In the genomic region with DNA sequence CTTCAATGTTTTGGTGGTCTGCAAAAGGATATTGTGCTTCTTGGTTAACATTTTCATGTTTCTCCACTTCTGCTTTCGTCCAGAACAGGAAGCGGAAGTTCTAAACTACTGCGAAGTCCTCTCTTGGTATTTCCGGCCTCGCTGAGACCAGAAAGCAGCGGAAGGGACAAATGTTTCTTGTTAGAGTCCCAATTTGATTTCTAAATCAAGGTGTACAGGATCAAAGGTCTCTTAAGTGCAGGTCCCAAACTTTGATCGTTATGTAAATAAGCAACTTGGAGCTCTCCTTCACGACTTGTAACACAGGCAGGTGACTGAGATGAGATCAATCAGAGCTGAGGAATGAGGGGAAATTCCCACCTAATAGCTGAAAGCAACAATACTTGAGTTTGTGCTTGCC, we compare ENCODE assay signal across 8 cellular contexts. TPM values are rescaled to one million over a fixed set of nuclear protein-coding genes. Genes with fewer than 3 reads are reported as not detected.
A peak's percentile ranks its signal among the peaks of the same experiment; 100 is the strongest.
DNase-seq lines count a peak whose midpoint lies in the region; ATAC-seq lines count a peak whose summit lies in the region.

No MANE protein-coding gene starts in this region.

- no peak overlapping the region for H3K9ac ChIP-seq in rectal smooth muscle tissue (ENCODE audit: low read length)

- peak overlapping the region; percentile 45 for H3K4me3 ChIP-seq in rectal smooth muscle tissue (ENCODE audit: low read length)

- no peaks in the 10 kb centered on the region for H3K27me3 ChIP-seq in rectal smooth muscle tissue (ENCODE audit: control insufficient read depth, insufficient read depth, low read length)

- H3K36me3 ChIP-seq in rectal smooth muscle tissue (ENCODE audit: control insufficient read depth, insufficient read depth, low read length): no peaks in the 10 kb centered on the region

- DNase-seq in NAMALWA (ENCODE audit: low spot score): peak; percentile 82
- peak; percentile 70 for DNase-seq in dermis blood vessel endothelial cell
- no peak for DNase-seq in HUDEP-2 (lab: John Stamatoyannopoulos, UW; ENCODE audit: unreplicated experiment in 76 of 76)
- no peak for DNase-seq in SK-N-DZ (ENCODE audit: low spot score)
- no peak for DNase-seq in ecto neural progenitor cell (ENCODE audit: low spot score)

- no peak overlapping the region for H3K27ac ChIP-seq in rectal smooth muscle tissue (ENCODE audit: low read depth, low read length)

- ATAC-seq in GM18511 (IDR thresholded peaks at IDR 0.05; ENCODE audit: unreplicated experiment) (peak; percentile 95), GM21723 (IDR thresholded peaks at IDR 0.05; ENCODE audit: unreplicated experiment) (peak; percentile 95)

- no peaks in the 10 kb centered on the region for H3K4me1 ChIP-seq in rectal smooth muscle tissue (ENCODE audit: control insufficient read depth, insufficient read depth, low read length)

RNA-seq across cellular contexts. Expression of a gene that starts 40.1 kb away (rescaled TPM):
- 3.6 and 8.3 TPM in 2 replicates for total RNA-seq in dermis blood vessel endothelial cell
- polyA plus RNA-seq in SK-N-DZ (2014; cell fraction: cytosol; rRNA removed): 0.01 TPM in 1 of 2 replicates, not detected in the other
- not detected in 2 replicates for polyA plus RNA-seq in SK-N-DZ (2014; cell fraction: nucleus; rRNA removed)

Comparison
In these comparisons a context has a peak if more than half of its experiments do, and no peak if none do; other contexts are left out.
1. DNase-seq: peak in NAMALWA (single experiment) and dermis blood vessel endothelial cell (single experiment); none in HUDEP-2 (0 of 76), SK-N-DZ (single experiment) and ecto neural progenitor cell (single experiment).